In genomic region chr1:32758795-32759430, GRCh38 we compare ENCODE assay signal across 13 cellular contexts. TPM values are rescaled to one million over a fixed set of nuclear protein-coding genes. Genes with fewer than 3 reads are reported as not detected.
DNase-seq lines count a peak whose midpoint lies in the region; ATAC-seq, FAIRE-seq and TF ChIP-seq lines count a peak whose summit lies in the region.
"Had no signal": no experiment of that assay in that cellular context is flagged by ENCODE, and none has a peak within 500 bp of the region (broad histone marks: within the 10 kb centered on the region; RNA-seq: fewer than 3 reads in every experiment).

No MANE protein-coding gene starts in this region.

- H3K79me2 ChIP-seq in astrocyte (ENCODE audit: insufficient read depth, low read length) (peaks cover 56% of the 10 kb centered on the region), keratinocyte (ENCODE audit: control insufficient read depth, insufficient read depth, low read length) (peaks cover 51% of the 10 kb centered on the region)

- peaks cover 5% of the 10 kb centered on the region for H3K36me3 Mint-ChIP-seq in astrocyte (ENCODE audit: low read depth, unreplicated experiment)
- no peaks in the 10 kb centered on the region for H3K36me3 Mint-ChIP-seq in activated T-cell treated with anti-CD3 and anti-CD28 coated beads, Interleukin-2, amount 50 U/mL, for 24 hours (ENCODE audit: low read depth)
- H3K36me3 Mint-ChIP-seq in effector memory CD8-positive, alpha-beta T cell (ENCODE audit: insufficient read depth), result peaks cover 3% of the 10 kb centered on the region
- H3K36me3 Mint-ChIP-seq: naive thymus-derived CD4-positive, alpha-beta T cell had no signal

- H3K9me1 ChIP-seq in keratinocyte (ENCODE audit: control insufficient read depth, extremely low read depth, insufficient read depth, low read length), result no peaks in the 10 kb centered on the region

- FAIRE-seq in astrocyte (lab: Jason Lieb, UNC) (no peak), keratinocyte (lab: Jason Lieb, UNC) (no peak), GM12892 (lab: Jason Lieb, UNC) (no peak)

- TF ChIP-seq CTCF in GM13976 (IDR thresholded peaks at IDR 0.05; ENCODE audit: borderline replicate concordance, control extremely low read depth, extremely low read depth, insufficient read depth, missing control alignments), result no peak
- no peak for TF ChIP-seq CTCF in astrocyte (IDR thresholded peaks at IDR 0.05; ENCODE audit: insufficient read depth, low read depth, low read length)
- no peak for TF ChIP-seq CTCF in keratinocyte (optimal IDR thresholded peaks at IDR 0.05 in 1 of 3, IDR thresholded peaks at IDR 0.05 in 1 of 3, conservative IDR thresholded peaks at IDR 0.05 in 1 of 3; ENCODE audit: extremely low read depth in 1 of 3, insufficient read depth in 2 of 3, low read length in 3 of 3)

- no peaks in the 10 kb centered on the region for H3K27me3 ChIP-seq in astrocyte (ENCODE audit: insufficient read depth, low read length)
- H3K27me3 ChIP-seq in keratinocyte (ENCODE audit: control insufficient read depth, extremely low read depth, insufficient read depth, low read length), result no peaks in the 10 kb centered on the region
- no peaks in the 10 kb centered on the region for H3K27me3 ChIP-seq in rectal smooth muscle tissue (ENCODE audit: control insufficient read depth, insufficient read depth, low read length)
- H3K27me3 ChIP-seq: tibial artery had no signal

- H3K9me3 Mint-ChIP-seq in astrocyte (ENCODE audit: unreplicated experiment), result peaks cover 2% of the 10 kb centered on the region
- no peaks in the 10 kb centered on the region for H3K9me3 Mint-ChIP-seq in activated T-cell treated with anti-CD3 and anti-CD28 coated beads, Interleukin-2, amount 50 U/mL, for 24 hours
- no peaks in the 10 kb centered on the region for H3K9me3 Mint-ChIP-seq in effector memory CD8-positive, alpha-beta T cell
- H3K9me3 Mint-ChIP-seq: activated CD4-positive, alpha-beta T cell treated with anti-CD3 and anti-CD28 coated beads, Interleukin-2, amount 10 ng/mL, durations not matched to agents 24 days and 14 days had no signal

- H4K20me1 ChIP-seq in astrocyte (ENCODE audit: insufficient read depth, low read length) (peaks cover 6% of the 10 kb centered on the region), keratinocyte (ENCODE audit: control insufficient read depth, extremely low read depth, insufficient read depth, low read length) (no peaks in the 10 kb centered on the region)

- H3K27ac ChIP-seq in astrocyte (ENCODE audit: low read depth, low read length), result no peak overlapping the region
- H3K27ac ChIP-seq in keratinocyte (ENCODE audit: control insufficient read depth, insufficient read depth, low read length), result peak overlapping the region; percentile 99
- peak overlapping the region; percentile 43 for H3K27ac ChIP-seq in rectal smooth muscle tissue (ENCODE audit: low read depth, low read length)
- H3K27ac ChIP-seq: tibial artery had no signal

- DNase-seq in GM13976 (ENCODE audit: low spot score) (peak; percentile 14), astrocyte (ENCODE audit: low read depth) (no peak), keratinocyte (ENCODE audit: low read depth, low spot score) (no peak), GM12892 (ENCODE audit: insufficient read length) (no peak), retina (no peak)
- no peak for DNase-seq in activated T-cell treated with anti-CD3 and anti-CD28 coated beads, Interleukin-2, amount 50 U/mL, for 24 hours
- no peak for DNase-seq in effector memory CD8-positive, alpha-beta T cell
- DNase-seq: hypothalamus, NCI-H1436 treated with DMSO at 0.1 percent for 48 hours, tibial artery had no signal

- dilution Hi-C loops in keratinocyte (cut with MboI; ENCODE audit: extremely low pct_ligation_motif_present, low sequenced_read_pairs), result no loop called here

- H3K27me3 Mint-ChIP-seq in astrocyte (ENCODE audit: low read depth, unreplicated experiment), result no peaks in the 10 kb centered on the region
- H3K27me3 Mint-ChIP-seq in activated T-cell treated with anti-CD3 and anti-CD28 coated beads, Interleukin-2, amount 50 U/mL, for 24 hours, result peaks cover 4% of the 10 kb centered on the region
- H3K27me3 Mint-ChIP-seq in effector memory CD8-positive, alpha-beta T cell, result no peaks in the 10 kb centered on the region

- H3K4me1 Mint-ChIP-seq in astrocyte (ENCODE audit: low read depth, unreplicated experiment), result peaks cover 50% of the 10 kb centered on the region
- H3K4me1 Mint-ChIP-seq in activated T-cell treated with anti-CD3 and anti-CD28 coated beads, Interleukin-2, amount 50 U/mL, for 24 hours (ENCODE audit: low read depth), result peaks cover 31% of the 10 kb centered on the region
- peaks cover 10 to 20% of the 10 kb centered on the region in 2 donors for H3K4me1 Mint-ChIP-seq in effector memory CD8-positive, alpha-beta T cell (ENCODE audit: low read depth in 2 of 2)

- TF ChIP-seq POLR2A in GM12892 (IDR thresholded peaks at IDR 0.05; ENCODE audit: low read depth, low read length), result no peak

- H3K4me1 ChIP-seq in astrocyte (ENCODE audit: insufficient read depth, low read length) (peaks cover 51% of the 10 kb centered on the region), keratinocyte (ENCODE audit: control insufficient read depth, extremely low read depth, insufficient read depth, low read length) (peaks cover 78% of the 10 kb centered on the region), rectal smooth muscle tissue (ENCODE audit: control insufficient read depth, insufficient read depth, low read length) (peaks cover 6% of the 10 kb centered on the region)

- H3K4me2 ChIP-seq in astrocyte (ENCODE audit: low read length), result no peak overlapping the region
- H3K4me2 ChIP-seq in keratinocyte (ENCODE audit: control insufficient read depth, extremely low read depth, insufficient read depth, low read depth, low read length), result peak overlapping the region; percentile 93

- H3K9ac ChIP-seq in astrocyte (ENCODE audit: low read length) (no peak overlapping the region), keratinocyte (ENCODE audit: control insufficient read depth, extremely low read depth, insufficient read depth, low read length) (peak overlapping the region; percentile 90), rectal smooth muscle tissue (ENCODE audit: low read length) (no peak overlapping the region)

- no peak for ATAC-seq in effector memory CD8-positive, alpha-beta T cell (replicated peaks)
- ATAC-seq: naive thymus-derived CD4-positive, alpha-beta T cell had no signal

- peak overlapping the region; percentile 45 for H3K4me3 Mint-ChIP-seq in astrocyte (ENCODE audit: unreplicated experiment)
- H3K4me3 Mint-ChIP-seq in activated T-cell treated with anti-CD3 and anti-CD28 coated beads, Interleukin-2, amount 50 U/mL, for 24 hours, result no peak overlapping the region
- no peak overlapping the region for H3K4me3 Mint-ChIP-seq in effector memory CD8-positive, alpha-beta T cell
- H3K4me3 Mint-ChIP-seq: activated CD4-positive, alpha-beta T cell treated with anti-CD3 and anti-CD28 coated beads, Interleukin-2, amount 10 ng/mL, durations not matched to agents 24 days and 14 days had no signal

- in situ Hi-C loops in GM13976 (cut with MboI; ENCODE audit: low sequenced_read_pairs, unreplicated experiment), result no loop called here

- no peak overlapping the region for H3K4me3 ChIP-seq in astrocyte (ENCODE audit: insufficient read depth, low read depth, low read length)
- peak overlapping the region in 1 of 3 experiments; percentile 52 for H3K4me3 ChIP-seq in keratinocyte (ENCODE audit: control insufficient read depth in 2 of 3, extremely low read depth in 1 of 3, insufficient read depth in 2 of 3, low read depth in 1 of 3, low read length in 3 of 3)
- H3K4me3 ChIP-seq in rectal smooth muscle tissue (ENCODE audit: low read length), result peak overlapping the region; percentile 13
- H3K4me3 ChIP-seq: tibial artery had no signal

- H3K9me3 ChIP-seq in astrocyte (ENCODE audit: insufficient read depth, low read depth, low read length) (no peaks in the 10 kb centered on the region), keratinocyte (ENCODE audit: control insufficient read depth, low read depth, low read length) (no peaks in the 10 kb centered on the region)
- H3K9me3 ChIP-seq: tibial artery had no signal

- H3K36me3 ChIP-seq in astrocyte (ENCODE audit: insufficient read depth, low read length) (no peaks in the 10 kb centered on the region), keratinocyte (ENCODE audit: control insufficient read depth in 2 of 2, extremely low read depth in 1 of 2, insufficient read depth in 2 of 2, low read length in 2 of 2) (peaks cover 0 to 6% of the 10 kb centered on the region in 2 experiments), rectal smooth muscle tissue (ENCODE audit: control insufficient read depth, insufficient read depth, low read length) (no peaks in the 10 kb centered on the region)
- H3K36me3 ChIP-seq: tibial artery had no signal

- peak overlapping the region; percentile 66 for H3K27ac Mint-ChIP-seq in astrocyte (ENCODE audit: unreplicated experiment)
- no peak overlapping the region for H3K27ac Mint-ChIP-seq in activated T-cell treated with anti-CD3 and anti-CD28 coated beads, Interleukin-2, amount 50 U/mL, for 24 hours
- H3K27ac Mint-ChIP-seq in effector memory CD8-positive, alpha-beta T cell, result no peak overlapping the region
- H3K27ac Mint-ChIP-seq: activated CD4-positive, alpha-beta T cell treated with anti-CD3 and anti-CD28 coated beads, Interleukin-2, amount 10 ng/mL, durations not matched to agents 24 days and 14 days had no signal

- H2AFZ ChIP-seq in astrocyte (ENCODE audit: low read depth, low read length) (no peak overlapping the region), keratinocyte (ENCODE audit: control insufficient read depth, low read length) (no peak overlapping the region)

RNA-seq across cellular contexts. Expression of gene SYNC, which starts 56.3 kb away (rescaled TPM):
- 20.6 and 23.7 TPM in 2 replicates for total RNA-seq in astrocyte
- polyA plus RNA-seq in keratinocyte, result 11.2 to 12.0 TPM (median 11.2 TPM) in 3 replicates
- 2.0 TPM for polyA plus RNA-seq in keratinocyte (2011; ENCODE audit: low read depth)
- polyA plus RNA-seq in keratinocyte (2011; cell fraction: cytosol; rRNA removed), result 14.5 and 17.2 TPM in 2 replicates
- polyA plus RNA-seq in keratinocyte (2011; cell fraction: nucleus; rRNA removed), result 12.3 and 14.8 TPM in 2 replicates
- 1.3 and 12.0 TPM in 2 replicates for polyA plus RNA-seq in keratinocyte (2012; ENCODE audit: low replicate concordance)
- polyA minus RNA-seq in keratinocyte, result 9.7 to 19.1 TPM (median 14.7 TPM) in 3 replicates
- 16.7 TPM for polyA minus RNA-seq in keratinocyte (2011; cell fraction: cytosol; rRNA and poly(A)+ RNA removed)
- polyA minus RNA-seq in keratinocyte (2011; cell fraction: nucleus; rRNA and poly(A)+ RNA removed), result 2.8 and 8.0 TPM in 2 replicates
- not detected for polyA plus RNA-seq in GM12892 (2012; ENCODE audit: missing spikeins)
- total RNA-seq: activated CD4-positive, alpha-beta T cell treated with anti-CD3 and anti-CD28 coated beads, Interleukin-2, amount 10 ng/mL, durations not matched to agents 24 days and 14 days; naive thymus-derived CD4-positive, alpha-beta T cell had no signal
- polyA plus RNA-seq: naive thymus-derived CD4-positive, alpha-beta T cell had no signal

RNA-seq across cellular contexts. Expression of gene YARS1, which starts 58.2 kb away (rescaled TPM):
- 214 and 219 TPM in 2 replicates for total RNA-seq in astrocyte
- polyA plus RNA-seq in keratinocyte, result 32.0 to 97.4 TPM (median 68.4 TPM) in 3 replicates
- 241 TPM for polyA plus RNA-seq in keratinocyte (2011; ENCODE audit: low read depth)
- 54.2 and 93.1 TPM in 2 replicates for polyA plus RNA-seq in keratinocyte (2011; cell fraction: cytosol; rRNA removed)
- polyA plus RNA-seq in keratinocyte (2011; cell fraction: nucleus; rRNA removed), result 103 and 117 TPM in 2 replicates
- 86.9 and 135 TPM in 2 replicates for polyA plus RNA-seq in keratinocyte (2012; ENCODE audit: low replicate concordance)
- polyA minus RNA-seq in keratinocyte, result 39.1 to 147 TPM (median 82.5 TPM) in 3 replicates
- 38.0 TPM for polyA minus RNA-seq in keratinocyte (2011; cell fraction: cytosol; rRNA and poly(A)+ RNA removed)
- polyA minus RNA-seq in keratinocyte (2011; cell fraction: nucleus; rRNA and poly(A)+ RNA removed), result 38.4 and 63.9 TPM in 2 replicates
- 88.9 TPM for polyA plus RNA-seq in GM12892 (2012; ENCODE audit: missing spikeins)

RNA-seq across cellular contexts. Expression of gene S100PBP, which starts 58.5 kb away (rescaled TPM):
- 39.9 and 40.3 TPM in 2 replicates for total RNA-seq in astrocyte
- 16.2 to 29.0 TPM (median 19.6 TPM) in 3 replicates for polyA plus RNA-seq in keratinocyte
- polyA plus RNA-seq in keratinocyte (2011; ENCODE audit: low read depth), result 6.1 TPM
- 8.9 and 15.4 TPM in 2 replicates for polyA plus RNA-seq in keratinocyte (2011; cell fraction: cytosol; rRNA removed)
- polyA plus RNA-seq in keratinocyte (2011; cell fraction: nucleus; rRNA removed), result 43.0 and 45.2 TPM in 2 replicates
- polyA plus RNA-seq in keratinocyte (2012; ENCODE audit: low replicate concordance), result 8.5 and 11.2 TPM in 2 replicates
- 9.4 to 37.5 TPM (median 16.7 TPM) in 3 replicates for polyA minus RNA-seq in keratinocyte
- polyA minus RNA-seq in keratinocyte (2011; cell fraction: cytosol; rRNA and poly(A)+ RNA removed), result 7.9 TPM
- 21.9 and 48.9 TPM in 2 replicates for polyA minus RNA-seq in keratinocyte (2011; cell fraction: nucleus; rRNA and poly(A)+ RNA removed)
- 54.6 TPM for polyA plus RNA-seq in GM12892 (2012; ENCODE audit: missing spikeins)
